Comparison of ENCODE assay signal across 1 cellular context in genomic region chr16:57736419-57737281, GRCh38.
TF ChIP-seq lines count a peak whose summit lies in the region.

No MANE protein-coding gene starts in this region.

TF ChIP-seq in HepG2, 621 proteins besides CTCF, POLR2A, EP300 and RAD21 (continued from another document and continues in another):
- TF ChIP-seq HMGXB4 (CRISPR knock-in tag; IDR thresholded peaks at IDR 0.05; ENCODE audit: borderline replicate concordance in 1 of 2, low read depth in 1 of 2): 0 out of 4 replicates have a peak, but pooled peaks of 1 of the 2 experiments have one; percentile 22
- peak; percentile 72; the same call in 1 of the 2 replicates for TF ChIP-seq TSC22D2 (CRISPR knock-in tag; IDR thresholded peaks at IDR 0.05; ENCODE audit: borderline replicate concordance)
- TF ChIP-seq ZNF407 (CRISPR knock-in tag; IDR thresholded peaks at IDR 0.05; ENCODE audit: not compliant biosample characterization): no peak
- TF ChIP-seq SMAD1 (CRISPR knock-in tag; IDR thresholded peaks at IDR 0.05; ENCODE audit: borderline replicate concordance, low read depth): no peak
- TF ChIP-seq IRF2 (CRISPR knock-in tag; IDR thresholded peaks at IDR 0.05): peak; percentile 9; the same call in 1 of the 2 replicates
- no peak for TF ChIP-seq SIX1 (CRISPR knock-in tag; IDR thresholded peaks at IDR 0.05; ENCODE audit: borderline replicate concordance)
- no peak for TF ChIP-seq TFAP4 (IDR thresholded peaks at IDR 0.05; ENCODE audit: borderline replicate concordance, low read depth)
- no peak for TF ChIP-seq ZNF235 (CRISPR knock-in tag; IDR thresholded peaks at IDR 0.05; ENCODE audit: borderline replicate concordance)
- TF ChIP-seq TRIM22 (IDR thresholded peaks at IDR 0.05): no peak
- no peak for TF ChIP-seq NBN (conservative IDR thresholded peaks at IDR 0.05)
- peak; percentile 22 to 90; a peak in 2 of 4 replicates for TF ChIP-seq MAFK (conservative IDR thresholded peaks at IDR 0.05 in 1 of 2, IDR thresholded peaks at IDR 0.05 in 1 of 2; ENCODE audit: low read length in 2 of 2)
- TF ChIP-seq POLR2AphosphoS5 (IDR thresholded peaks at IDR 0.05; ENCODE audit: low read depth, low read length): no peak
- TF ChIP-seq SUZ12 (IDR thresholded peaks at IDR 0.05; ENCODE audit: low read depth, low read length): no peak
- no peak for TF ChIP-seq SP4 (CRISPR knock-in tag; IDR thresholded peaks at IDR 0.05)
- TF ChIP-seq ATF1 (CRISPR knock-in tag; IDR thresholded peaks at IDR 0.05): peak; percentile 77
- no peak for TF ChIP-seq ZNF101 (CRISPR knock-in tag; IDR thresholded peaks at IDR 0.05; ENCODE audit: borderline replicate concordance, low read depth)
- no peak for TF ChIP-seq ZNF792 (CRISPR knock-in tag; IDR thresholded peaks at IDR 0.05)
- TF ChIP-seq PCBP1 (IDR thresholded peaks at IDR 0.05; ENCODE audit: borderline replicate concordance, low read depth, low read length): no peak
- peak; percentile 87; the same call in 1 of the 2 replicates for TF ChIP-seq ZNF510 (CRISPR knock-in tag; IDR thresholded peaks at IDR 0.05; ENCODE audit: low read depth)
- no peak for TF ChIP-seq ZNF552 (CRISPR knock-in tag; IDR thresholded peaks at IDR 0.05; ENCODE audit: borderline replicate concordance)
- peak; percentile 94; the same call in 2 of the 3 replicates for TF ChIP-seq MXI1 (IDR thresholded peaks at IDR 0.05; ENCODE audit: borderline replicate concordance, low read depth, low read length)
- TF ChIP-seq SP2 (CRISPR knock-in tag; IDR thresholded peaks at IDR 0.05): no peak
- no peak for TF ChIP-seq ZNF362 (CRISPR knock-in tag; IDR thresholded peaks at IDR 0.05; ENCODE audit: borderline replicate concordance)
- TF ChIP-seq ZNF674 (CRISPR knock-in tag; IDR thresholded peaks at IDR 0.05; ENCODE audit: low read depth): no peak
- peak; percentile 70 for TF ChIP-seq FOXA3 (CRISPR knock-in tag; IDR thresholded peaks at IDR 0.05)
- no peak for TF ChIP-seq NPAS2 (CRISPR knock-in tag; IDR thresholded peaks at IDR 0.05; ENCODE audit: borderline replicate concordance)
- TF ChIP-seq FOXC1 (CRISPR knock-in tag; IDR thresholded peaks at IDR 0.05; ENCODE audit: borderline replicate concordance): no peak
- no peak for TF ChIP-seq ZNF224 (CRISPR knock-in tag; IDR thresholded peaks at IDR 0.05)
- peak; percentile 86; the same call in 1 of the 2 replicates for TF ChIP-seq MXD4 (CRISPR knock-in tag; IDR thresholded peaks at IDR 0.05)
- no peak for TF ChIP-seq GABPB1 (CRISPR knock-in tag; IDR thresholded peaks at IDR 0.05)
- TF ChIP-seq CSRNP2 (CRISPR knock-in tag; conservative IDR thresholded peaks at IDR 0.05; ENCODE audit: low read depth): no peak
- 0 out of 2 replicates have a peak, but pooled peaks have one; percentile 66 for TF ChIP-seq FOXO4 (CRISPR knock-in tag; conservative IDR thresholded peaks at IDR 0.05)
- peak; percentile 40; the same call in 1 of the 2 replicates for TF ChIP-seq ARNT2 (CRISPR knock-in tag; IDR thresholded peaks at IDR 0.05; ENCODE audit: low read depth)
- TF ChIP-seq ZNF605 (CRISPR knock-in tag; IDR thresholded peaks at IDR 0.05): peak; percentile 47; the same call in 1 of the 2 replicates
- TF ChIP-seq NFIC (IDR thresholded peaks at IDR 0.05; ENCODE audit: low read length): no peak
- no peak for TF ChIP-seq FOXP1 (IDR thresholded peaks at IDR 0.05)
- no peak for TF ChIP-seq FOXP1 (CRISPR knock-in tag; IDR thresholded peaks at IDR 0.05)
- peak; percentile 68 for TF ChIP-seq YEATS4 (CRISPR knock-in tag; IDR thresholded peaks at IDR 0.05; ENCODE audit: borderline replicate concordance)
- TF ChIP-seq ZNF776 (CRISPR knock-in tag; IDR thresholded peaks at IDR 0.05): 0 out of 2 replicates have a peak, but pooled peaks have one; percentile 77
- TF ChIP-seq ZNF263 (CRISPR knock-in tag; IDR thresholded peaks at IDR 0.05): peak; percentile 79; the same call in 1 of the 2 replicates
- TF ChIP-seq NR0B2 (CRISPR knock-in tag; IDR thresholded peaks at IDR 0.05): peak; percentile 91; the same call in 1 of the 2 replicates
- TF ChIP-seq ZBTB33 (CRISPR knock-in tag; IDR thresholded peaks at IDR 0.05): no peak
- TF ChIP-seq ZC3H13 (CRISPR knock-in tag; IDR thresholded peaks at IDR 0.05): no peak
- peak; percentile 75 for TF ChIP-seq JUN (CRISPR knock-in tag; IDR thresholded peaks at IDR 0.05)
- TF ChIP-seq SAP130 (CRISPR knock-in tag; IDR thresholded peaks at IDR 0.05; ENCODE audit: low read depth): peak; percentile 92
- TF ChIP-seq ZNF34 (CRISPR knock-in tag; IDR thresholded peaks at IDR 0.05; ENCODE audit: borderline replicate concordance): no peak
